11 cellular contexts compared by ENCODE assay signal in the genomic region with DNA sequence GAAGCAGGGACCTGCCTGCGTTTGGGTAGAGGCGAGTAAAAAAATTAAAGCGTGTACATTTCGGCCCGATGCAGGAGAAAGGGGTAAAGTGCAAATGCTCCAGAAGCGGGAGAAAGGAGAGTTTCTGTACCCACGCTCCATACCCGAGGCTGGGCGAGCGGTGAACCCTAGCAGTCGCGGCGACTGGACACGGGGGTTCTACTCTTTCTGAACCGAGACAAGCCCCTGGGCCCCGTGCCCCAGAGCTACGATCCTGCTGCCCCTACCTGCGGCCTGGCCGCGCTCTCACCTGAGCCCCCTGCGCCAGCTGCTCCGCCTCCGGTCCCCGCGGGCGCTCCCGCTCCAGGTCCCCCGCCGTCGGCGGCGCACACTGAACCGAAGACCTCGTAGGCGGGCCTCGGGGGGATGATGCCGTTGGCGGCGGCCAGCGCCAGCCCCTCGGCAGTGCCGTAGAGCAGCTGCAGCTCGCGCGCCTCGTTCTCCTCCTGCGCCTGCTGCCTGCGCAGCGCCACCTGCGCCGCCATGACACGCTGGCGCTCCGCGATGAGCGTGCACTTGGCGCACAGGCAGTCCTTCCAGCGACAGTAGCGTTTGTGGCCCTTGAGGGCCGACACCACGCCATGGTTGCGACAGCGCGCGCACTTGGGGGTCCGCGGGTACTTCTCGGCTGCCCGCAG. TPM values are rescaled to one million over a fixed set of nuclear protein-coding genes. Genes with fewer than 3 reads are reported as not detected.
A peak's percentile ranks its signal among the peaks of the same experiment; 100 is the strongest.
DNase-seq lines count a peak whose midpoint lies in the region; ATAC-seq and TF ChIP-seq lines count a peak whose summit lies in the region.
"Had no signal": no experiment of that assay in that cellular context is flagged by ENCODE, and none has a peak within 500 bp of the region (broad histone marks: within the 10 kb centered on the region; RNA-seq: fewer than 3 reads in every experiment).

No MANE protein-coding gene starts in this region.

- peak overlapping the region; percentile 31 for H2BK15ac ChIP-seq in neuronal stem cell (ENCODE audit: low read length)

- no peak for TF ChIP-seq CTCF in gastrocnemius medialis (IDR thresholded peaks at IDR 0.05 in 4 of 5, conservative IDR thresholded peaks at IDR 0.05 in 1 of 5)

- peak overlapping the region; percentile 84 for H3K18ac ChIP-seq in neuronal stem cell (ENCODE audit: low read length)

- ATAC-seq in gastrocnemius medialis, result no peak

- peaks cover 9% of the 10 kb centered on the region for H3K4me1 ChIP-seq in HUES64 (ENCODE audit: insufficient read depth, low read length)
- peaks cover 5 to 12% of the 10 kb centered on the region in 2 donors for H3K4me1 ChIP-seq in neuronal stem cell (ENCODE audit: control insufficient read depth in 2 of 2, insufficient read depth in 1 of 2, low read depth in 1 of 2, low read length in 2 of 2)
- peaks cover 29 to 36% of the 10 kb centered on the region in 2 donors for H3K4me1 ChIP-seq in gastrocnemius medialis

- peak overlapping the region; percentile 60 for H3K4me2 ChIP-seq in neuronal stem cell (ENCODE audit: insufficient read depth, low read length, poor library complexity, severe bottlenecking)

- peak overlapping the region; percentile 74 for H4K8ac ChIP-seq in neuronal stem cell (ENCODE audit: low read depth, low read length)

- intact Hi-C loops in gastrocnemius medialis (cut with DNase I; ENCODE audit: low total_unique reads), result no loop called here

- H2AK5ac ChIP-seq in neuronal stem cell (ENCODE audit: low read depth, low read length), result peak overlapping the region; percentile 54

- in situ Hi-C loops in gastrocnemius medialis (cut with MboI; ENCODE audit: low sequenced_read_pairs in 4 of 4), result no loop called here

- no peaks in the 10 kb centered on the region for H3K79me1 ChIP-seq in neuronal stem cell (ENCODE audit: low read depth, low read length)

- H3K23ac ChIP-seq in neuronal stem cell (ENCODE audit: low read depth, low read length, poor library complexity), result peak overlapping the region; percentile 87

- H2AFZ ChIP-seq in neuronal stem cell (ENCODE audit: low read length), result peak overlapping the region; percentile 93

- no peak overlapping the region for H4K91ac ChIP-seq in neuronal stem cell (ENCODE audit: low read depth, low read length, poor library complexity)

- no peak overlapping the region for H3K9ac ChIP-seq in HUES64 (ENCODE audit: low read depth, low read length)
- H3K9ac ChIP-seq in neuronal stem cell (ENCODE audit: low read depth, low read length, poor library complexity), result peak overlapping the region; percentile 54

- no peaks in the 10 kb centered on the region for H3K9me3 ChIP-seq in HUES64 (ENCODE audit: insufficient read depth, low read depth, low read length)
- peaks cover 0 to 2% of the 10 kb centered on the region in 2 donors for H3K9me3 ChIP-seq in neuronal stem cell (replicated peaks in 1 of 2; ENCODE audit: control insufficient read depth in 2 of 2, insufficient read depth in 1 of 2, low read depth in 1 of 2, low read length in 2 of 2)
- no peaks in the 10 kb centered on the region for H3K9me3 ChIP-seq in gastrocnemius medialis
- H3K9me3 ChIP-seq: neutrophil had no signal

- 2% methylated on average over 69 of the region's 69 CpGs for WGBS in HUES64
- WGBS in neuronal stem cell (ENCODE audit: extremely low coverage in 2 of 2, insufficient read length in 2 of 2, insufficient replicate concordance in 1 of 2), 2 donors, result no CpG with 5 or more reads among the region's 69 CpGs

- DNase-seq in DMS53 treated with DMSO at 0.1 percent for 48 hours (lab: John Stamatoyannopoulos, UW; ENCODE audit: unreplicated experiment), result peak; percentile 29
- peak; percentile 69 for DNase-seq in ecto neural progenitor cell (ENCODE audit: low spot score)
- peak; percentile 40 for DNase-seq in neuronal stem cell (ENCODE audit: low spot score)
- DNase-seq in hippocampal formation (lab: John Stamatoyannopoulos, UW), result no peak
- no peak for DNase-seq in gastrocnemius medialis
- DNase-seq in NCI-H526 treated with DMSO at 0.1 percent for 48 hours (lab: John Stamatoyannopoulos, UW), result no peak
- DNase-seq: NCI-H1694, SHP77 treated with DMSO at 0.1 percent for 48 hours had no signal

- H3K36me3 ChIP-seq in HUES64 (ENCODE audit: insufficient read depth, low read length), result no peaks in the 10 kb centered on the region
- H3K36me3 ChIP-seq in neuronal stem cell (replicated peaks in 1 of 2; ENCODE audit: control insufficient read depth in 2 of 2, insufficient read depth in 2 of 2, low read length in 2 of 2), result no peaks in the 10 kb centered on the region
- no peaks in the 10 kb centered on the region for H3K36me3 ChIP-seq in gastrocnemius medialis
- H3K36me3 ChIP-seq: neutrophil had no signal

- H3K4me3 ChIP-seq in HUES64 (ENCODE audit: low read length), result peak overlapping the region; percentile 40
- peak overlapping the region in 1 of 2 donors; percentile 65 for H3K4me3 ChIP-seq in neuronal stem cell (ENCODE audit: low read length in 2 of 2)
- H3K4me3 ChIP-seq in gastrocnemius medialis, result peak overlapping the region in 1 of 4 donors; percentile 17

- TF ChIP-seq POLR2A in gastrocnemius medialis (IDR thresholded peaks at IDR 0.05), result no peak

- H3K27me3 ChIP-seq in HUES64 (ENCODE audit: insufficient read depth, low read length), result peaks cover 100% of the 10 kb centered on the region
- peaks cover 78 to 100% (median 99%) of the 10 kb centered on the region in 3 experiments for H3K27me3 ChIP-seq in neuronal stem cell (ENCODE audit: control insufficient read depth in 3 of 3, insufficient read depth in 3 of 3, low read depth in 1 of 3, low read length in 3 of 3)
- peaks cover 96 to 98% (median 97%) of the 10 kb centered on the region in 3 donors for H3K27me3 ChIP-seq in gastrocnemius medialis

- no peak overlapping the region for H2BK12ac ChIP-seq in neuronal stem cell (ENCODE audit: low read length)

- peak overlapping the region; percentile 44 for H3K14ac ChIP-seq in neuronal stem cell (ENCODE audit: low read length)

- H3K4ac ChIP-seq in neuronal stem cell (ENCODE audit: low read length), result no peak overlapping the region

- H2BK5ac ChIP-seq in neuronal stem cell (ENCODE audit: low read length), result peak overlapping the region; percentile 15

- H2BK120ac ChIP-seq in neuronal stem cell (ENCODE audit: low read depth, low read length), result peak overlapping the region; percentile 35

- no peak overlapping the region for H3K27ac ChIP-seq in HUES64 (ENCODE audit: low read depth, low read length)
- no peak overlapping the region for H3K27ac ChIP-seq in neuronal stem cell (replicated peaks; ENCODE audit: low read length)
- H3K27ac ChIP-seq in gastrocnemius medialis, result no peak overlapping the region
- H3K27ac ChIP-seq: neutrophil had no signal

RNA-seq across cellular contexts. Expression of gene DMRTA2, which starts 2.4 kb away (rescaled TPM):
- 0.10 TPM for polyA plus RNA-seq in HUES64 (2013, experiment 1 of 2)
- polyA plus RNA-seq in HUES64 (2013, experiment 2 of 2), result not detected
- 0.17 TPM for polyA plus RNA-seq in neuronal stem cell (2013, experiment 1 of 2)
- polyA plus RNA-seq in neuronal stem cell (2013, experiment 2 of 2), result 0.19 TPM
- not detected for total RNA-seq in gastrocnemius medialis
- total RNA-seq: glomerular endothelial cell had no signal

Comparison
In these comparisons a context has a peak if more than half of its experiments do, and no peak if none do; other contexts are left out.
1. DNase-seq: peak in DMS53 treated with DMSO at 0.1 percent for 48 hours (single experiment), ecto neural progenitor cell (single experiment) and neuronal stem cell (single experiment); none in hippocampal formation (0 of 2), gastrocnemius medialis (0 of 2) and NCI-H526 treated with DMSO at 0.1 percent for 48 hours (single experiment).